In genomic region chr11:43573233-43573632, GRCh38 we compare ENCODE assay signal across 9 cellular contexts.
DNase-seq lines count a peak whose midpoint lies in the region; ATAC-seq, FAIRE-seq and TF ChIP-seq lines count a peak whose summit lies in the region.
"Had no signal": no experiment of that assay in that cellular context is flagged by ENCODE, and none has a peak within 500 bp of the region (broad histone marks: within the 10 kb centered on the region; RNA-seq: fewer than 3 reads in every experiment).

No MANE protein-coding gene starts in this region.

- DNase-seq in activated CD4-positive, alpha-beta T cell treated with anti-CD3 and anti-CD28 coated beads for 36 hours = peak; percentile 46
- DNase-seq in activated CD4-positive, alpha-beta T cell treated with anti-CD3 and anti-CD28 coated beads, Interleukin-2, amount 50 U/mL, for 4 hours = no peak
- DNase-seq in MV-4-11 (lab: John Stamatoyannopoulos, UW) (peak; percentile 56), GM12878 (ENCODE audit: low read depth, low spot score) (no peak), progenitor cell of endocrine pancreas (ENCODE audit: low spot score, unreplicated experiment) (no peak), hepatic stellate cell (ENCODE audit: low spot score) (no peak)

- POLR2A ChIA-PET in activated CD4-positive, alpha-beta T cell treated with anti-CD3 and anti-CD28 coated beads for 36 hours (lab: Charles Lee) = no interaction called here
- POLR2A ChIA-PET in GM12878 (lab: Charles Lee) = no interaction called here

- RAD21 ChIA-PET in GM12878 (lab: Charles Lee; ENCODE audit: unreplicated experiment) = interaction anchor here (3.0 kb wide), 1 partner anchor 278 kb away, joined by 15 read pairs; no protein-coding TSS in a partner anchor

- no peak overlapping the region for H3K27ac ChIP-seq in GM12878 (ENCODE audit: control insufficient read depth, insufficient read depth)

- H3K4me3 ChIP-seq in GM12878 = no peak overlapping the region

- H3K4me2 ChIP-seq in GM12878 (ENCODE audit: control insufficient read depth, insufficient read depth) = no peak overlapping the region

- H4K20me1 ChIP-seq in GM12878 (ENCODE audit: control insufficient read depth, insufficient read depth) = no peaks in the 10 kb centered on the region

- H3K4me1 ChIP-seq in GM12878 (ENCODE audit: control insufficient read depth, insufficient read depth, low read length) = no peaks in the 10 kb centered on the region

- SMC1A ChIA-PET in GM12878 (lab: Charles Lee; ENCODE audit: uncharacterized antibody, unreplicated experiment) = interaction anchor here (0.7 to 2.0 kb wide), 7 partner anchors 20 to 451 kb away, joined by 3 to 8 read pairs (median 4); no protein-coding TSS in a partner anchor

- H3K36me3 ChIP-seq in GM12878 (ENCODE audit: control insufficient read depth in 2 of 2, insufficient read depth in 2 of 2, low read length in 1 of 2) = no peaks in the 10 kb centered on the region

- H3K79me2 ChIP-seq in GM12878 (ENCODE audit: control insufficient read depth, insufficient read depth, low read length) = no peaks in the 10 kb centered on the region

- BruUV-seq in GM12878 (replicated peaks; lab: Mats Ljungman, UMichigan) = no TSS peak

- no peak for FAIRE-seq in GM12878 (lab: Jason Lieb, UNC)

- in situ Hi-C loops in GM12878 (cut with MboI) = no loop called here

- H3K36me3 Mint-ChIP-seq in activated CD4-positive, alpha-beta T cell treated with anti-CD3 and anti-CD28 coated beads for 36 hours (ENCODE audit: low read depth) = no peaks in the 10 kb centered on the region
- no peaks in the 10 kb centered on the region for H3K36me3 Mint-ChIP-seq in progenitor cell of endocrine pancreas (ENCODE audit: insufficient read depth)

- H3K4me1 Mint-ChIP-seq in activated CD4-positive, alpha-beta T cell treated with anti-CD3 and anti-CD28 coated beads for 36 hours = peaks cover 19% of the 10 kb centered on the region
- H3K4me1 Mint-ChIP-seq in progenitor cell of endocrine pancreas (ENCODE audit: low read depth) = peaks cover 8% of the 10 kb centered on the region

- H3K27ac Mint-ChIP-seq in activated CD4-positive, alpha-beta T cell treated with anti-CD3 and anti-CD28 coated beads for 36 hours = no peak overlapping the region
- H3K27ac Mint-ChIP-seq in progenitor cell of endocrine pancreas = no peak overlapping the region
- H3K27ac Mint-ChIP-seq: stimulated activated naive CD8-positive, alpha-beta T cell treated with anti-CD3 and anti-CD28 coated beads, Interleukin-15, Interleukin-2, amounts not matched to agents 100 ng/mL and 50 ng/mL, for 24 hours had no signal

- peak; percentile 47 for ATAC-seq in activated CD4-positive, alpha-beta T cell treated with anti-CD3 and anti-CD28 coated beads for 36 hours
- ATAC-seq in GM12878 (peak; percentile 74), GM21737 (IDR thresholded peaks at IDR 0.05; ENCODE audit: unreplicated experiment) (no peak), GM18858 (IDR thresholded peaks at IDR 0.05; ENCODE audit: unreplicated experiment) (no peak)

- TF ChIP-seq RAD21 in GM12878 (IDR thresholded peaks at IDR 0.05; ENCODE audit: insufficient read depth, low read depth, low read length) = peak; percentile 46

- intact Hi-C loops in activated CD4-positive, alpha-beta T cell treated with anti-CD3 and anti-CD28 coated beads for 36 hours (cut with DNase I, micrococcal nuclease) = no loop called here
- intact Hi-C loops in GM12878 (cut with micrococcal nuclease; ENCODE audit: unreplicated experiment) = loop anchor here (10.0 kb wide), 1 partner anchor 372 kb away; the partner anchor contains the start of gene C11orf96

- peaks cover 16 to 28% of the 10 kb centered on the region in 2 experiments for H3K27me3 ChIP-seq in GM12878 (replicated peaks in 1 of 2; ENCODE audit: control insufficient read depth in 2 of 2, insufficient read depth in 2 of 2, low read length in 1 of 2)

- CTCF ChIA-PET in activated CD4-positive, alpha-beta T cell treated with anti-CD3 and anti-CD28 coated beads for 36 hours (lab: Charles Lee) = interaction anchor here (0.7 to 4.4 kb wide), 11 partner anchors 12 to 750 kb away, joined by 3 to 21 read pairs (median 4); no protein-coding TSS in a partner anchor
- CTCF ChIA-PET in GM12878 (lab: Yijun Ruan, JAX) = interaction anchor here (0.7 to 2.9 kb wide), 20 partner anchors 8 to 291 kb away, joined by 3 to 31 read pairs (median 4); partner anchors contain the start of gene API5

- no peak for TF ChIP-seq EP300 in GM12878 (IDR thresholded peaks at IDR 0.05; ENCODE audit: borderline replicate concordance in 1 of 2, control insufficient read depth in 1 of 2, low read depth in 2 of 2, low read length in 2 of 2)

- peak; percentile 50 to 65 (median 57) for TF ChIP-seq CTCF in GM12878 (IDR thresholded peaks at IDR 0.05 in 2 of 3, conservative IDR thresholded peaks at IDR 0.05 in 1 of 3; ENCODE audit: control insufficient read depth in 2 of 3, extremely low read depth in 1 of 3, insufficient read depth in 1 of 3, low read depth in 3 of 3, low read length in 3 of 3)
- TF ChIP-seq CTCF in progenitor cell of endocrine pancreas (IDR thresholded peaks at IDR 0.05; ENCODE audit: unreplicated experiment) = peak; percentile 66

- 10% methylated on average over 6 of the region's 6 CpGs for WGBS in GM12878 (ENCODE audit: insufficient coverage, insufficient replicate concordance, low lambda C conversion rate, missing lambda C conversion rate)

- no peak overlapping the region for H2AFZ ChIP-seq in GM12878 (ENCODE audit: control insufficient read depth, low read depth, low read length)

- H3K9ac ChIP-seq in GM12878 (ENCODE audit: control insufficient read depth, insufficient read depth, low read length) = no peak overlapping the region

- H3K27me3 Mint-ChIP-seq in activated CD4-positive, alpha-beta T cell treated with anti-CD3 and anti-CD28 coated beads for 36 hours = peaks cover 75% of the 10 kb centered on the region
- peaks cover 100% of the 10 kb centered on the region for H3K27me3 Mint-ChIP-seq in progenitor cell of endocrine pancreas

- no peaks in the 10 kb centered on the region for H3K9me3 Mint-ChIP-seq in activated CD4-positive, alpha-beta T cell treated with anti-CD3 and anti-CD28 coated beads for 36 hours (ENCODE audit: low read depth)
- H3K9me3 Mint-ChIP-seq in progenitor cell of endocrine pancreas (ENCODE audit: low read depth) = no peaks in the 10 kb centered on the region
- H3K9me3 Mint-ChIP-seq: stimulated activated naive CD8-positive, alpha-beta T cell treated with anti-CD3 and anti-CD28 coated beads, Interleukin-15, Interleukin-2, amounts not matched to agents 100 ng/mL and 50 ng/mL, for 24 hours had no signal

- H3K9me3 ChIP-seq in GM12878 (replicated peaks; ENCODE audit: control insufficient read depth, insufficient read depth, low read length) = no peaks in the 10 kb centered on the region

- H3K4me3 Mint-ChIP-seq in activated CD4-positive, alpha-beta T cell treated with anti-CD3 and anti-CD28 coated beads for 36 hours = no peak overlapping the region
- H3K4me3 Mint-ChIP-seq in progenitor cell of endocrine pancreas (ENCODE audit: low read depth) = no peak overlapping the region
- H3K4me3 Mint-ChIP-seq: stimulated activated naive CD8-positive, alpha-beta T cell treated with anti-CD3 and anti-CD28 coated beads, Interleukin-15, Interleukin-2, amounts not matched to agents 100 ng/mL and 50 ng/mL, for 24 hours had no signal

- TF ChIP-seq POLR2A in GM12878 (IDR thresholded peaks at IDR 0.05; ENCODE audit: low read depth, low read length) = no peak

TF ChIP-seq in GM12878, 131 proteins besides CTCF, POLR2A, EP300 and RAD21:
- peak; percentile 32; the same call in 1 of the 2 replicates for TF ChIP-seq SMC3 (IDR thresholded peaks at IDR 0.05; ENCODE audit: borderline replicate concordance, low read length)
- no peak for TF ChIP-seq RELA (IDR thresholded peaks at IDR 0.05; ENCODE audit: borderline replicate concordance, partially characterized antibody)

Comparison
In these comparisons a context has a peak if more than half of its experiments do, and no peak if none do; other contexts are left out.
1. DNase-seq: peak in activated CD4-positive, alpha-beta T cell treated with anti-CD3 and anti-CD28 coated beads for 36 hours (single experiment) and MV-4-11 (single experiment); none in activated CD4-positive, alpha-beta T cell treated with anti-CD3 and anti-CD28 coated beads, Interleukin-2, amount 50 U/mL, for 4 hours (0 of 2), GM12878 (single experiment), progenitor cell of endocrine pancreas (single experiment) and hepatic stellate cell (single experiment).
2. ATAC-seq: peak in activated CD4-positive, alpha-beta T cell treated with anti-CD3 and anti-CD28 coated beads for 36 hours (single experiment) and GM12878 (single experiment); none in GM21737 (single experiment) and GM18858 (single experiment).